ENCODE assay signal across 9 cellular contexts in the genomic region with DNA sequence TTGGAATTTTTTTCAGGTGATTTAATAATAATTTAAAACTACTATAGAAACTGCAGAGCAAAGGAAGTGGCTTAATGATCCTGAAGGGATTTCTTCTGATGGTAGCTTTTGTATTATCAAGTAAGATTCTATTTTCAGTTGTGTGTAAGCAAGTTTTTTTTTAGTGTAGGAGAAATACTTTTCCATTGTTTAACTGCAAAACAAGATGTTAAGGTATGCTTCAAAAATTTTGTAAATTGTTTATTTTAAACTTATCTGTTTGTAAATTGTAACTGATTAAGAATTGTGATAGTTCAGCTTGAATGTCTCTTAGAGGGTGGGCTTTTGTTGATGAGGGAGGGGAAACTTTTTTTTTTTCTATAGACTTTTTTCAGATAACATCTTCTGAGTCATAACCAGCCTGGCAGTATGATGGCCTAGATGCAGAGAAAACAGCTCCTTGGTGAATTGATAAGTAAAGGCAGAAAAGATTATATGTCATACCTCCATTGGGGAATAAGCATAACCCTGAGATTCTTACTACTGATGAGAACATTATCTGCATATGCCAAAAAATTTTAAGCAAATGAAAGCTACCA. TPM values are rescaled to one million over a fixed set of nuclear protein-coding genes. Genes with fewer than 3 reads are reported as not detected.
A peak's percentile ranks its signal among the peaks of the same experiment; 100 is the strongest.
DNase-seq lines count a peak whose midpoint lies in the region; ATAC-seq, FAIRE-seq and TF ChIP-seq lines count a peak whose summit lies in the region.
"Had no signal": no experiment of that assay in that cellular context is flagged by ENCODE, and none has a peak within 500 bp of the region (broad histone marks: within the 10 kb centered on the region; RNA-seq: fewer than 3 reads in every experiment).

No MANE protein-coding gene starts in this region.

- H3K36me3 ChIP-seq in Peyer's patch: peaks cover 0 to 59% (median 0%) of the 10 kb centered on the region in 3 donors

- no peak for DNase-seq in GM12865 (ENCODE audit: low read depth)
- peak in 1 of 3 donors; percentile 27 for DNase-seq in Peyer's patch
- DNase-seq in fibroblast of the aortic adventitia (ENCODE audit: low read depth): peak; percentile 77
- DNase-seq in skeletal muscle cell (ENCODE audit: low read depth): no peak
- DNase-seq in NCI-H1092 (lab: John Stamatoyannopoulos, UW): no peak
- DNase-seq in D721Med (ENCODE audit: insufficient read length, low spot score): no peak
- DNase-seq in hypothalamus (lab: John Stamatoyannopoulos, UW): no peak
- DNase-seq: activated T-cell treated with anti-CD3 and anti-CD28 coated beads, Interleukin-2, amount 50 U/mL, for 24 hours had no signal

- no peak for ATAC-seq in GM21619 (IDR thresholded peaks at IDR 0.05; ENCODE audit: unreplicated experiment)

- FAIRE-seq in D721Med (lab: Jason Lieb, UNC): no peak

- no peaks in the 10 kb centered on the region for H3K9me3 ChIP-seq in Peyer's patch

- peaks cover 0 to 31% (median 27%) of the 10 kb centered on the region in 4 donors for H3K4me1 ChIP-seq in Peyer's patch

- no peak for TF ChIP-seq POLR2A in Peyer's patch (IDR thresholded peaks at IDR 0.05)

- peak overlapping the region; percentile 94 to 99 (median 98) for H3K27ac ChIP-seq in Peyer's patch

- H3K4me3 ChIP-seq in GM12865 (ENCODE audit: low read depth, low read length) (peak overlapping the region; percentile 72), Peyer's patch (peak overlapping the region; percentile 67 to 84 (median 80)), fibroblast of the aortic adventitia (ENCODE audit: low read depth, low read length) (peak overlapping the region; percentile 99), skeletal muscle cell (ENCODE audit: low read depth, low read length) (peak overlapping the region; percentile 82)

- no peak for TF ChIP-seq CTCF in GM12865 (IDR thresholded peaks at IDR 0.05; ENCODE audit: insufficient read depth, low read depth, low read length, missing control alignments)
- no peak for TF ChIP-seq CTCF in Peyer's patch (IDR thresholded peaks at IDR 0.05)
- TF ChIP-seq CTCF in fibroblast of the aortic adventitia (IDR thresholded peaks at IDR 0.05; ENCODE audit: insufficient read depth, low read length): no peak
- no peak for TF ChIP-seq CTCF in D721Med (IDR thresholded peaks at IDR 0.05; ENCODE audit: insufficient read depth, missing control alignments)

- no peaks in the 10 kb centered on the region for H3K27me3 ChIP-seq in Peyer's patch

RNA-seq across cellular contexts. Expression of a gene that starts 3.5 kb away (rescaled TPM):
- total RNA-seq in Peyer's patch: over 10,000 TPM; 10,683 to 28,425 (median 19,356) TPM
- total RNA-seq in fibroblast of the aortic adventitia (ENCODE audit: low replicate concordance): 10,787 and 27,374 TPM in 2 replicates

RNA-seq across cellular contexts. Expression of a gene that starts 22.5 kb away (rescaled TPM):
- total RNA-seq in Peyer's patch (10 to 100 TPM; 73.4 to 88.1 (median 79.0) TPM), fibroblast of the aortic adventitia (ENCODE audit: low replicate concordance) (32.1 and 76.8 TPM in 2 replicates)

RNA-seq across cellular contexts. Expression of a gene that starts 55.8 kb away (rescaled TPM):
- total RNA-seq in Peyer's patch (100 to 1,000 TPM in 1 of 4 donors, 10 to 100 TPM in 3; 42.0 to 150 (median 88.3) TPM), fibroblast of the aortic adventitia (ENCODE audit: low replicate concordance) (47.3 and 147 TPM in 2 replicates)
